In genomic region chr3:161371441-161372320, GRCh38 we compare ENCODE assay signal across 8 cellular contexts. TPM values are rescaled to one million over a fixed set of nuclear protein-coding genes. Genes with fewer than 3 reads are reported as not detected.
DNase-seq lines count a peak whose midpoint lies in the region; ATAC-seq and TF ChIP-seq lines count a peak whose summit lies in the region.

SPTSSB (minus strand) TSS chr3:161371517; CDS start chr3:161346323, 25,194 bp downstream.

- ATAC-seq in GM18873 (IDR thresholded peaks at IDR 0.05; ENCODE audit: low FRiP score, unreplicated experiment) (peak; percentile 36), HG03159 (IDR thresholded peaks at IDR 0.05; ENCODE audit: unreplicated experiment) (peak; percentile 41), PC-3 (peak; percentile 76)

- TF ChIP-seq POLR2A in vagina (IDR thresholded peaks at IDR 0.05): no peak

- H3K79me2 ChIP-seq in PC-3 (ENCODE audit: low read length): peaks cover 56% of the 10 kb centered on the region

- intact Hi-C loops in PC-3 (cut with micrococcal nuclease): loop anchor here (1.0 to 2.0 kb wide), 5 partner anchors 17 to 98 kb away; no protein-coding TSS in a partner anchor
- intact Hi-C loops in vagina (cut with DNase I): no loop called here

- H3K36me3 ChIP-seq in PC-3 (ENCODE audit: low read depth, low read length): no peaks in the 10 kb centered on the region
- H3K36me3 ChIP-seq in vagina: no peaks in the 10 kb centered on the region

- H3K9me3 ChIP-seq in PC-3 (ENCODE audit: low read length) (no peaks in the 10 kb centered on the region), vagina (no peaks in the 10 kb centered on the region)

- CTCF ChIA-PET in AG04449 (lab: Yijun Ruan, JAX): interaction anchor here (1.5 kb wide), 1 partner anchor 97 kb away, joined by 3 read pairs; no protein-coding TSS in a partner anchor
- CTCF ChIA-PET in PC-3 (lab: Charles Lee): interaction anchor here (0.6 to 0.9 kb wide), 3 partner anchors 36 to 38 kb away, joined by 3 to 5 read pairs (median 4); no protein-coding TSS in a partner anchor

- DNase-seq in AG04449 (ENCODE audit: low read depth, low spot score) (no peak), PC-3 (peak; percentile 96), activated gamma-delta T cell treated with Interleukin-2 at 50 U/mL for 16 hours (peak; percentile 43), germinal center (ENCODE audit: low spot score) (peak; percentile 41), nucleus accumbens (lab: John Stamatoyannopoulos, UW) (peak in 50 of 56 donors; percentile 2 to 79 (median 40)), vagina (ENCODE audit: extremely low spot score in 2 of 2) (no peak)

- peak within 1 kb of the TSS; percentile 84 for H3K4me2 ChIP-seq in PC-3 (ENCODE audit: low read length)

- H3K9ac ChIP-seq in PC-3 (ENCODE audit: low read length): peak within 1 kb of the TSS; percentile 98

- H3K27ac ChIP-seq in PC-3 (ENCODE audit: low read length): peak within 1 kb of the TSS; percentile 98
- H3K27ac ChIP-seq in vagina: peak within 1 kb of the TSS; percentile 65

- peaks cover 25% of the 10 kb centered on the region for H3K4me1 ChIP-seq in PC-3 (ENCODE audit: insufficient read depth, low read length)
- H3K4me1 ChIP-seq in vagina: peaks cover 17% of the 10 kb centered on the region

- TSS peak; percentile 85 for BruUV-seq in PC-3 (replicated peaks; lab: Mats Ljungman, UMichigan)

- peak within 1 kb of the TSS; percentile 78 for H2AFZ ChIP-seq in PC-3 (ENCODE audit: low read length)

- no peaks in the 10 kb centered on the region for H3K9me2 ChIP-seq in PC-3 (replicated peaks; ENCODE audit: low read length)

- POLR2A ChIA-PET in AG04449 (lab: Yijun Ruan, JAX): no interaction called here
- POLR2A ChIA-PET in PC-3 (lab: Charles Lee; ENCODE audit: unreplicated experiment): interaction anchor here (0.6 to 1.5 kb wide), 10 partner anchors 13 to 489 kb away, joined by 3 to 11 read pairs (median 4); no protein-coding TSS in a partner anchor

- H3K27me3 ChIP-seq in PC-3 (ENCODE audit: low read length) (no peaks in the 10 kb centered on the region), vagina (no peaks in the 10 kb centered on the region)

- H3K4me3 ChIP-seq in AG04449 (ENCODE audit: low read depth, low read length): peak within 1 kb of the TSS; percentile 46
- peak within 1 kb of the TSS; percentile 76 for H3K4me3 ChIP-seq in PC-3 (ENCODE audit: low read length)
- H3K4me3 ChIP-seq in vagina: peak within 1 kb of the TSS; percentile 53 to 57

- TF ChIP-seq CTCF in AG04449 (IDR thresholded peaks at IDR 0.05; ENCODE audit: insufficient read depth, low read length, missing control alignments) (peak; percentile 2), PC-3 (conservative IDR thresholded peaks at IDR 0.05; ENCODE audit: low read depth, low read length) (peak; percentile 64), vagina (IDR thresholded peaks at IDR 0.05) (no peak)

- no peaks in the 10 kb centered on the region; the same call in 1 of the 2 replicates for H4K20me1 ChIP-seq in PC-3 (ENCODE audit: low read length)

- H3F3A ChIP-seq in PC-3 (ENCODE audit: low read length, unreplicated experiment): no peaks in the 10 kb centered on the region

RNA-seq across cellular contexts. Expression of gene SPTSSB, which starts in this region (rescaled TPM):
- 78.0 and 144 TPM in 2 replicates for total RNA-seq in PC-3 (2014; rRNA removed)
- total RNA-seq in vagina: 2.9 TPM

Comparison
In these comparisons a context has a peak if more than half of its experiments do, and no peak if none do; other contexts are left out.
1. RNA of gene SPTSSB (total RNA-seq): 78.0 to 144 TPM in PC-3; 2.9 TPM in vagina (single experiment); every median in the first group is over 10 times any median in the second.
2. DNase-seq: peak in PC-3 (single experiment), activated gamma-delta T cell treated with Interleukin-2 at 50 U/mL for 16 hours (single experiment), germinal center (single experiment) and nucleus accumbens (50 of 56); none in AG04449 (single experiment) and vagina (0 of 2).
3. CTCF ChIP-seq: peak in AG04449 (single experiment) and PC-3 (single experiment); none in vagina (0 of 3).
4. Peak in every context shown above with its lines, with median percentiles within 50 percentile points of each other: H3K4me3 ChIP-seq and ATAC-seq.